35 cellular contexts compared by ENCODE assay signal in the genomic region with DNA sequence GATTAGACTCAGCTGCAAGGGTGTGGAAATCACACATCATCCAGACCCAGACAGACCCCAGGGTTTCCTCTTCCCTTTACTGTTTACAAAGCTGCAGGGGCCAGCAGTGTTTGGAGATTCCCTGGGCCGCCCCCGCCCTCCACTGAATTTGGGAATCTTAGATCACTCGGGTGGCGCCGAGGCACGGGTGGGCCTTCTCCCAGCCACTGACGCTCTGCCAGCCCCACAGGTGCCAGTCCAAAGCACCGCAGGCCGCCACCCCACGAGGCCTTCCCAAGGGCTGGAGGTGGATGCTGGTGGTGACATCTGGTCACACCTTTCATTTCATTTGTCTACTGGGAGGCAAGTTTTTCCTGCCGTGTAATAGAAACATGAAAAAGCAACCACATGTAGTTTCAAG.
"Had no signal": no experiment of that assay in that cellular context is flagged by ENCODE, and none has a peak within 500 bp of the region (broad histone marks: within the 10 kb centered on the region; RNA-seq: fewer than 3 reads in every experiment).

No MANE protein-coding gene starts in this region.

- H3K27me3 ChIP-seq: adrenal gland, body of pancreas, brain microvascular endothelial cell, breast epithelium had no signal

- H3K9me3 ChIP-seq: adrenal gland, body of pancreas had no signal

- H3K4me1 ChIP-seq: adrenal gland, body of pancreas, breast epithelium had no signal

- H3K4me1 Mint-ChIP-seq: activated B cell treated with CpG ODN at 0.5 μM for 24 hours; activated CD4-positive, alpha-beta T cell treated with anti-CD3 and anti-CD28 coated beads, Interleukin-2, amount 10 ng/mL, durations not matched to agents 24 days and 14 days; activated T-helper 17 cell treated with anti-CD3 and anti-CD28 coated beads, Interleukin-2, amount 50 U/mL, for 72 hours had no signal

- H3K27ac Mint-ChIP-seq: activated B cell treated with CpG ODN at 0.5 μM for 24 hours; activated CD4-positive, alpha-beta memory T cell treated with anti-CD3 and anti-CD28 coated beads for 36 hours; activated CD4-positive, alpha-beta T cell treated with anti-CD3 and anti-CD28 coated beads, Interleukin-2, amount 10 ng/mL, durations not matched to agents 24 days and 14 days; activated CD8-positive, alpha-beta T cell treated with anti-CD3 and anti-CD28 coated beads for 36 hours; activated naive CD4-positive, alpha-beta T cell treated with anti-CD3 and anti-CD28 coated beads for 36 hours; activated naive CD4-positive, alpha-beta T cell treated with anti-CD3 and anti-CD28 coated beads, Interleukin-2, amount 50 U/mL, for 72 hours; activated naive CD8-positive, alpha-beta T cell treated with anti-CD3 and anti-CD28 coated beads for 36 hours; activated T-cell treated with anti-CD3 and anti-CD28 coated beads, Interleukin-2, amount 50 U/mL, for 72 hours; activated T-helper 1 cell treated with anti-CD3 and anti-CD28 coated beads, Interleukin-12 subunit alpha, Interleukin-12 subunit beta, Interleukin-2, Interleukin-4 antibody, amounts not matched to agents 30 ng/mL and 10 ng/mL and 1 ng/mL, durations not matched to agents 14 hours and 24 hours and 36 hours; activated T-helper 17 cell treated with anti-CD3 and anti-CD28 coated beads, Interleukin-2, amount 50 U/mL, for 72 hours; T-helper 1 cell treated with Interleukin-12 subunit alpha and Interleukin-12 subunit beta and Interleukin-4 antibody, amounts not matched to agents 30 μg/mL and 1 μg/mL, for 36 hours; T-helper 2 cell treated with Interferon-gamma antibody and Interleukin-4, amounts not matched to agents 5 μg/mL and 100 μg/mL, for 36 hours had no signal

- H3K9me3 Mint-ChIP-seq: activated CD8-positive, alpha-beta T cell treated with anti-CD3 and anti-CD28 coated beads for 36 hours; activated naive CD8-positive, alpha-beta T cell treated with anti-CD3 and anti-CD28 coated beads for 36 hours had no signal

- H3K27ac ChIP-seq: adrenal gland, body of pancreas, brain microvascular endothelial cell, breast epithelium, VCaP had no signal

- H3K27me3 Mint-ChIP-seq: activated B cell treated with CpG ODN at 0.5 μM for 24 hours; activated CD4-positive, alpha-beta T cell treated with anti-CD3 and anti-CD28 coated beads, Interleukin-2, amount 10 ng/mL, durations not matched to agents 24 days and 14 days; activated CD8-positive, alpha-beta T cell treated with anti-CD3 and anti-CD28 coated beads for 36 hours; activated naive CD8-positive, alpha-beta T cell treated with anti-CD3 and anti-CD28 coated beads for 36 hours; activated T-helper 17 cell treated with anti-CD3 and anti-CD28 coated beads, Interleukin-2, amount 50 U/mL, for 72 hours had no signal

- H3K4me3 Mint-ChIP-seq: activated B cell treated with CpG ODN at 0.5 μM for 24 hours; activated CD4-positive, alpha-beta memory T cell treated with anti-CD3 and anti-CD28 coated beads for 36 hours; activated CD4-positive, alpha-beta T cell treated with anti-CD3 and anti-CD28 coated beads, Interleukin-2, amount 10 ng/mL, durations not matched to agents 24 days and 14 days; activated CD8-positive, alpha-beta T cell treated with anti-CD3 and anti-CD28 coated beads for 36 hours; activated naive CD4-positive, alpha-beta T cell treated with anti-CD3 and anti-CD28 coated beads for 36 hours; activated naive CD8-positive, alpha-beta T cell treated with anti-CD3 and anti-CD28 coated beads for 36 hours; activated T-cell treated with anti-CD3 and anti-CD28 coated beads, Interleukin-2, amount 50 U/mL, for 4 hours; activated T-cell treated with anti-CD3 and anti-CD28 coated beads, Interleukin-2, amount 50 U/mL, for 72 hours; activated T-helper 1 cell treated with anti-CD3 and anti-CD28 coated beads, Interleukin-12 subunit alpha, Interleukin-12 subunit beta, Interleukin-2, Interleukin-4 antibody, amounts not matched to agents 30 ng/mL and 10 ng/mL and 1 ng/mL, durations not matched to agents 14 hours and 24 hours and 36 hours; activated T-helper 17 cell treated with anti-CD3 and anti-CD28 coated beads, Interleukin-2, amount 50 U/mL, for 72 hours; central memory CD8-positive, alpha-beta T cell; T-helper 1 cell treated with Interleukin-12 subunit alpha and Interleukin-12 subunit beta and Interleukin-4 antibody, amounts not matched to agents 30 μg/mL and 1 μg/mL, for 36 hours; T-helper 2 cell treated with Interferon-gamma antibody and Interleukin-4, amounts not matched to agents 5 μg/mL and 100 μg/mL, for 36 hours had no signal

- H3K4me3 ChIP-seq: adrenal gland, body of pancreas, breast epithelium had no signal

- H3K36me3 Mint-ChIP-seq: activated CD4-positive, alpha-beta memory T cell treated with anti-CD3 and anti-CD28 coated beads for 36 hours; activated naive CD8-positive, alpha-beta T cell treated with anti-CD3 and anti-CD28 coated beads for 36 hours had no signal

- DNase-seq: activated B cell treated with CpG ODN at 0.5 μM for 24 hours; activated CD4-positive, alpha-beta memory T cell treated with anti-CD3 and anti-CD28 coated beads for 36 hours; activated CD4-positive, alpha-beta T cell treated with anti-CD3 and anti-CD28 coated beads for 4 hours; activated CD4-positive, alpha-beta T cell treated with anti-CD3 and anti-CD28 coated beads, Interleukin-2, amount 10 ng/mL, durations not matched to agents 24 days and 14 days; activated CD4-positive, alpha-beta T cell treated with anti-CD3 and anti-CD28 coated beads, Interleukin-2, amount 50 U/mL, for 1 hour; activated CD4-positive, alpha-beta T cell treated with anti-CD3 and anti-CD28 coated beads, Interleukin-2, amount 50 U/mL, for 4 hours; activated CD4-positive, CD25-positive, alpha-beta regulatory T cell treated with anti-CD3 and anti-CD28 coated beads, Interleukin-2, amount 50 U/mL, for 72 hours; activated CD8-positive, alpha-beta memory T cell treated with anti-CD3 and anti-CD28 coated beads, Interleukin-2, amount 50 U/mL, for 4 hours; activated CD8-positive, alpha-beta T cell treated with anti-CD3 and anti-CD28 coated beads for 36 hours; activated gamma-delta T cell treated with Interleukin-2 at 50 U/mL for 16 hours; activated naive CD4-positive, alpha-beta T cell; activated naive CD4-positive, alpha-beta T cell treated with anti-CD3 and anti-CD28 coated beads for 36 hours; activated naive CD4-positive, alpha-beta T cell treated with anti-CD3 and anti-CD28 coated beads, Interleukin-2, amount 50 U/mL, for 16 hours; activated naive CD8-positive, alpha-beta T cell treated with anti-CD3 and anti-CD28 coated beads for 36 hours; activated T-cell treated with anti-CD3 and anti-CD28 coated beads for 4 hours; activated T-cell treated with anti-CD3 and anti-CD28 coated beads, Interleukin-2, amount 50 U/mL, for 1 hour; activated T-cell treated with anti-CD3 and anti-CD28 coated beads, Interleukin-2, amount 50 U/mL, for 4 hours; activated T-cell treated with anti-CD3 and anti-CD28 coated beads, Interleukin-2, amount 50 U/mL, for 72 hours; adrenal gland; amniotic stem cell; aorta; body of pancreas; brain microvascular endothelial cell; cerebellar nuclear complex; T-helper 1 cell; T-helper 2 cell; T-helper 9 cell had no signal

- ATAC-seq: activated CD8-positive, alpha-beta T cell treated with anti-CD3 and anti-CD28 coated beads for 36 hours; activated naive CD4-positive, alpha-beta T cell treated with anti-CD3 and anti-CD28 coated beads, Interleukin-2, amount 50 U/mL, for 72 hours; activated T-cell treated with anti-CD3 and anti-CD28 coated beads, Interleukin-2, amount 50 U/mL, for 4 hours; activated T-cell treated with anti-CD3 and anti-CD28 coated beads, Interleukin-2, amount 50 U/mL, for 72 hours; activated T-helper 17 cell treated with anti-CD3 and anti-CD28 coated beads, Interleukin-2, amount 50 U/mL, for 72 hours; body of pancreas had no signal

- H3K36me3 ChIP-seq: adrenal gland, brain microvascular endothelial cell, breast epithelium had no signal
